ENCODE assay signal across 16 cellular contexts in genomic region chr11:61820174-61820573, GRCh38. TPM values are rescaled to one million over a fixed set of nuclear protein-coding genes. Genes with fewer than 3 reads are reported as not detected.
DNase-seq lines count a peak whose midpoint lies in the region; ATAC-seq, FAIRE-seq and TF ChIP-seq lines count a peak whose summit lies in the region.
"Had no signal": no experiment of that assay in that cellular context is flagged by ENCODE, and none has a peak within 500 bp of the region (broad histone marks: within the 10 kb centered on the region; RNA-seq: fewer than 3 reads in every experiment).

No MANE protein-coding gene starts in this region.

- H2AFZ ChIP-seq in K562 (ENCODE audit: low read depth, low read length) (no peak overlapping the region), hepatocyte (no peak overlapping the region)

- H3K4me2 ChIP-seq in K562 (ENCODE audit: insufficient read depth, low read length) (no peak overlapping the region; the same call in 1 of the 2 replicates), hepatocyte (no peak overlapping the region)

- no peaks in the 10 kb centered on the region for H3K9me3 Mint-ChIP-seq in CD14-positive monocyte
- H3K9me3 Mint-ChIP-seq: neural crest cell had no signal

- TF ChIP-seq POLR2A in K562 (conservative IDR thresholded peaks at IDR 0.05) = no peak

- no peak for TF ChIP-seq RAD21 in K562 (CRISPR knock-in tag; conservative IDR thresholded peaks at IDR 0.05 in 1 of 2, IDR thresholded peaks at IDR 0.05 in 1 of 2)

- H3K9me2 ChIP-seq in hepatocyte (replicated peaks; ENCODE audit: insufficient read depth) = no peaks in the 10 kb centered on the region

- no peaks in the 10 kb centered on the region for H3K9me1 ChIP-seq in K562 (ENCODE audit: control insufficient read depth, insufficient read depth, low read length)

- no peak overlapping the region for H3K9ac ChIP-seq in K562 (ENCODE audit: insufficient read depth in 1 of 2, low read depth in 2 of 2, low read length in 2 of 2)

- CTCF ChIA-PET in K562 (lab: Yijun Ruan, JAX; ENCODE audit: low intra/inter-chr PET ratio) = no interaction called here

- H3K4me3 ChIP-seq in K562 (no peak overlapping the region), hepatocyte (no peak overlapping the region), psoas muscle (no peak overlapping the region)
- H3K4me3 ChIP-seq: cardiac muscle cell had no signal

- TF ChIP-seq EP300 in K562 (IDR thresholded peaks at IDR 0.05; ENCODE audit: low read length) = no peak

- FAIRE-seq in K562 (lab: Jason Lieb, UNC) = peak; percentile 19
- FAIRE-seq: D721Med, TTC549 had no signal

- ATAC-seq in K562 = no peak
- ATAC-seq in psoas muscle = no peak
- ATAC-seq: activated CD8-positive, alpha-beta T cell treated with anti-CD3 and anti-CD28 coated beads, Interleukin-2, amount 10 ng/mL, durations not matched to agents 7 days and 5 days; sciatic nerve had no signal

- no peak overlapping the region for H3K4me3 Mint-ChIP-seq in CD14-positive monocyte
- H3K4me3 Mint-ChIP-seq: activated CD8-positive, alpha-beta T cell treated with anti-CD3 and anti-CD28 coated beads, Interleukin-2, amount 10 ng/mL, durations not matched to agents 7 days and 5 days had no signal

- H3K27me3 ChIP-seq in K562 (ENCODE audit: control insufficient read depth in 2 of 2, insufficient read depth in 2 of 2, low read length in 2 of 2) = no peaks in the 10 kb centered on the region; a peak in 1 of 5 replicates
- no peaks in the 10 kb centered on the region for H3K27me3 ChIP-seq in hepatocyte
- no peaks in the 10 kb centered on the region for H3K27me3 ChIP-seq in psoas muscle (ENCODE audit: insufficient read depth in 3 of 3, low read length in 2 of 3)
- H3K27me3 ChIP-seq: cardiac muscle cell had no signal

- DNase-seq in LHCN-M2 (ENCODE audit: low read depth) (peak; percentile 56), K562 (ENCODE audit: extremely low read depth in 1 of 4, low spot score in 3 of 4) (no peak), hepatocyte (ENCODE audit: low spot score) (no peak), psoas muscle (no peak), CD14-positive monocyte (ENCODE audit: low spot score) (no peak), iPS-NIHi7 (ENCODE audit: extremely low spot score) (no peak)
- no peak for DNase-seq in activated naive CD4-positive, alpha-beta T cell treated with Interleukin-2 at 50 U/mL for 16 hours
- DNase-seq: activated CD8-positive, alpha-beta T cell treated with anti-CD3 and anti-CD28 coated beads, Interleukin-2, amount 10 ng/mL, durations not matched to agents 7 days and 5 days; activated effector memory CD4-positive, alpha-beta T cell treated with anti-CD3 and anti-CD28 coated beads, Interleukin-2, amount 50 U/mL, for 16 hours; stimulated activated naive CD4-positive, alpha-beta T cell treated with Interleukin-2 at 50 U/mL for 16 hours had no signal

- intact Hi-C loops in K562 (cut with micrococcal nuclease) = no loop called here
- intact Hi-C loops in psoas muscle (cut with DNase I) = no loop called here
- intact Hi-C loops in CD14-positive monocyte (cut with micrococcal nuclease) = no loop called here

- TF ChIP-seq CTCF in 22Rv1 (IDR thresholded peaks at IDR 0.05) (no peak), K562 (IDR thresholded peaks at IDR 0.05 in 2 of 3, conservative IDR thresholded peaks at IDR 0.05 in 1 of 3; ENCODE audit: insufficient read depth in 2 of 3, low read depth in 1 of 3, low read length in 3 of 3) (no peak), hepatocyte (IDR thresholded peaks at IDR 0.05; ENCODE audit: poor library complexity) (no peak), psoas muscle (IDR thresholded peaks at IDR 0.05) (no peak), CD14-positive monocyte (IDR thresholded peaks at IDR 0.05) (no peak)

- no TSS peak for BruUV-seq in K562 (replicated peaks; lab: Mats Ljungman, UMichigan)

- peaks cover 33% of the 10 kb centered on the region for H3K79me2 ChIP-seq in K562 (ENCODE audit: control insufficient read depth, insufficient read depth, low read length)
- H3K79me2 ChIP-seq in hepatocyte = peaks cover 17% of the 10 kb centered on the region

- peaks cover 13% of the 10 kb centered on the region for H3K4me1 Mint-ChIP-seq in CD14-positive monocyte

- H3K36me3 ChIP-seq in K562 (ENCODE audit: control insufficient read depth, insufficient read depth, low read length) (peaks cover 11% of the 10 kb centered on the region), hepatocyte (replicated peaks; ENCODE audit: insufficient read depth, low read depth) (no peaks in the 10 kb centered on the region), psoas muscle (ENCODE audit: insufficient read depth in 1 of 2, low read depth in 1 of 2) (no peaks in the 10 kb centered on the region)
- H3K36me3 ChIP-seq: cardiac muscle cell had no signal

- POLR2A ChIA-PET in K562 (lab: Yijun Ruan, JAX) = interaction anchor here (0.7 to 1.5 kb wide), 7 partner anchors 11 to 43 kb away, joined by 3 to 5 read pairs (median 4); no protein-coding TSS in a partner anchor

- H3K27ac ChIP-seq in 22Rv1 = 0 out of 2 replicates have a peak overlapping the region, but pooled peaks have one; percentile 6
- peak overlapping the region; percentile 46; the same call in 1 of the 3 replicates for H3K27ac ChIP-seq in K562 (ENCODE audit: extremely low read depth, low read depth, low read length)
- H3K27ac ChIP-seq in hepatocyte = peak overlapping the region; percentile 75
- no peak overlapping the region for H3K27ac ChIP-seq in psoas muscle
- H3K27ac ChIP-seq: cardiac muscle cell had no signal

- WGBS in K562 (ENCODE audit: insufficient coverage, low coverage, missing lambda C conversion rate) = 58% methylated on average over 2 of the region's 2 CpGs
- WGBS in hepatocyte (ENCODE audit: low lambda C conversion rate, missing lambda C conversion rate) = 94% methylated on average over 2 of the region's 2 CpGs
- WGBS in psoas muscle, 3 donors = 93 to 96% (median 94%) methylated on average over 2 of the region's 2 CpGs

- H3K36me3 Mint-ChIP-seq in CD14-positive monocyte = no peaks in the 10 kb centered on the region

- H4K20me1 ChIP-seq in K562 (replicated peaks; ENCODE audit: control insufficient read depth, insufficient read depth, low read length) = no peaks in the 10 kb centered on the region
- H4K20me1 ChIP-seq in hepatocyte (ENCODE audit: insufficient read depth, poor library complexity, severe bottlenecking) = no peaks in the 10 kb centered on the region

- no peak overlapping the region for H3K27ac Mint-ChIP-seq in CD14-positive monocyte
- H3K27ac Mint-ChIP-seq: activated CD8-positive, alpha-beta T cell treated with anti-CD3 and anti-CD28 coated beads, Interleukin-2, amount 10 ng/mL, durations not matched to agents 7 days and 5 days had no signal

- in situ Hi-C loops in K562 (cut with MboI) = no loop called here

- H3K9me3 ChIP-seq in K562 (replicated peaks; ENCODE audit: control insufficient read depth, insufficient read depth, low read depth, low read length) (no peaks in the 10 kb centered on the region), hepatocyte (ENCODE audit: low read depth) (no peaks in the 10 kb centered on the region), psoas muscle (no peaks in the 10 kb centered on the region)

- H3K4me1 ChIP-seq in K562 (replicated peaks in 1 of 2; ENCODE audit: control insufficient read depth in 2 of 2, insufficient read depth in 2 of 2, low read length in 2 of 2) (peaks cover 18 to 25% of the 10 kb centered on the region in 2 experiments; a peak in 4 of 5 replicates), hepatocyte (ENCODE audit: insufficient read depth) (peaks cover 10% of the 10 kb centered on the region), psoas muscle (peaks cover 9% of the 10 kb centered on the region)

- H3K27me3 Mint-ChIP-seq in CD14-positive monocyte (ENCODE audit: low read depth in 3 of 3) = peaks cover 2 to 7% (median 5%) of the 10 kb centered on the region in 3 donors

RNA-seq across cellular contexts. Expression of gene FADS1, which starts 3.4 kb away (rescaled TPM):
- total RNA-seq in LHCN-M2 (2014; rRNA removed) (65.0 and 83.9 TPM in 2 replicates), K562 (2014; rRNA removed) (250 and 292 TPM in 2 replicates), K562 (2014; rRNA removed; fragmentation: Illumina TruSeq; extraction: Trizol) (367 and 390 TPM in 2 replicates), K562 (2015; rRNA removed; fragmentation: Illumina TruSeq; extraction: Trizol) (353 and 364 TPM in 2 replicates), K562 (2021) (378 and 411 TPM in 2 replicates), hepatocyte (151 and 159 TPM in 2 replicates), psoas muscle (10 to 100 TPM; 13.7 to 93.2 (median 20.6) TPM)
- polyA plus RNA-seq in LHCN-M2 (2012) = 37.1 TPM
- total RNA-seq in K562 (2011; cell fraction: chromatin; rRNA removed; ENCODE audit: low replicate concordance) = 611 and 866 TPM in 2 replicates
- 866 and 894 TPM in 2 replicates for total RNA-seq in K562 (2011; cell fraction: nucleolus; rRNA removed)
- total RNA-seq in K562 (2011; cell fraction: nucleoplasm; rRNA removed) = 825 and 959 TPM in 2 replicates
- polyA plus RNA-seq in K562 (2011; rRNA removed) (747 and 864 TPM in 2 replicates), K562 (2014; fragmentation: Illumina TruSeq; extraction: Trizol) (394 and 457 TPM in 2 replicates), K562 (2014; fragmentation: Nextera tagmentation; extraction: Ambion mirVana) (100 to 1,000 TPM; 110 to 174 TPM), K562 (2014; rRNA removed) (295 and 314 TPM in 2 replicates), hepatocyte (218 and 230 TPM in 2 replicates), psoas muscle (10 to 100 TPM in 2 of 3 donors, 1 to 10 TPM in 1; 8.6 to 70.8 (median 16.9) TPM), CD14-positive monocyte (10 to 100 TPM; 29.2 to 31.8 TPM)
- 1,005 and 1,028 TPM in 2 replicates for polyA plus RNA-seq in K562 (2011; cell fraction: cytosol; rRNA removed)
- 277 and 375 TPM in 2 replicates for polyA plus RNA-seq in K562 (2011; cell fraction: nucleus; rRNA removed)
- polyA plus RNA-seq in K562 (2012) = 228 and 290 TPM in 2 replicates
- polyA minus RNA-seq in K562 (2011; rRNA and poly(A)+ RNA removed) = 571 and 760 TPM in 2 replicates
- 555 and 599 TPM in 2 replicates for polyA minus RNA-seq in K562 (2011; cell fraction: cytosol; rRNA and poly(A)+ RNA removed)
- 280 and 292 TPM in 2 replicates for polyA minus RNA-seq in K562 (2011; cell fraction: nucleus; rRNA and poly(A)+ RNA removed)

RNA-seq across cellular contexts. Expression of gene FADS2, which starts 7.9 kb away (rescaled TPM):
- total RNA-seq in LHCN-M2 (2014; rRNA removed) = 37.1 and 45.5 TPM in 2 replicates
- polyA plus RNA-seq in LHCN-M2 (2012) = 79.0 TPM
- total RNA-seq in K562 (2011; cell fraction: chromatin; rRNA removed; ENCODE audit: low replicate concordance) = 49.3 and 107 TPM in 2 replicates
- 68.6 and 70.4 TPM in 2 replicates for total RNA-seq in K562 (2011; cell fraction: nucleolus; rRNA removed)
- 66.5 and 86.0 TPM in 2 replicates for total RNA-seq in K562 (2011; cell fraction: nucleoplasm; rRNA removed)
- 13.2 and 17.7 TPM in 2 replicates for total RNA-seq in K562 (2014; rRNA removed)
- total RNA-seq in K562 (2014; rRNA removed; fragmentation: Illumina TruSeq; extraction: Trizol) = 14.5 and 16.2 TPM in 2 replicates
- total RNA-seq in K562 (2015; rRNA removed; fragmentation: Illumina TruSeq; extraction: Trizol) = 11.5 and 12.0 TPM in 2 replicates
- total RNA-seq in K562 (2021) = 28.6 and 30.4 TPM in 2 replicates
- polyA plus RNA-seq in K562 (2011; rRNA removed) = 42.8 and 57.1 TPM in 2 replicates
- polyA plus RNA-seq in K562 (2011; cell fraction: cytosol; rRNA removed) = 45.6 and 51.9 TPM in 2 replicates
- polyA plus RNA-seq in K562 (2011; cell fraction: nucleus; rRNA removed) = 34.1 and 48.4 TPM in 2 replicates
- polyA plus RNA-seq in K562 (2012) = 27.8 and 43.6 TPM in 2 replicates
- polyA plus RNA-seq in K562 (2014; fragmentation: Illumina TruSeq; extraction: Trizol) = 33.9 and 39.7 TPM in 2 replicates
- 1 to 10 TPM; 2.9 to 5.3 TPM for polyA plus RNA-seq in K562 (2014; fragmentation: Nextera tagmentation; extraction: Ambion mirVana)
- polyA plus RNA-seq in K562 (2014; rRNA removed) = 23.9 and 27.2 TPM in 2 replicates
- polyA minus RNA-seq in K562 (2011; rRNA and poly(A)+ RNA removed) = 38.9 and 48.8 TPM in 2 replicates
- 21.3 and 32.6 TPM in 2 replicates for polyA minus RNA-seq in K562 (2011; cell fraction: cytosol; rRNA and poly(A)+ RNA removed)
- polyA minus RNA-seq in K562 (2011; cell fraction: nucleus; rRNA and poly(A)+ RNA removed) = 10.5 and 15.2 TPM in 2 replicates
- 256 and 317 TPM in 2 replicates for total RNA-seq in hepatocyte
- polyA plus RNA-seq in hepatocyte = 277 and 356 TPM in 2 replicates
- 1 to 10 TPM; 3.3 to 8.4 (median 6.0) TPM for total RNA-seq in psoas muscle
- 1 to 10 TPM; 2.2 to 5.5 (median 3.6) TPM for polyA plus RNA-seq in psoas muscle
- polyA plus RNA-seq in CD14-positive monocyte = 10 to 100 TPM in 1 of 2 donors, 1 to 10 TPM in 1; 5.1 to 19.9 TPM

RNA-seq across cellular contexts. Expression of gene FEN1, which starts 27.5 kb away (rescaled TPM):
- total RNA-seq in LHCN-M2 (2014; rRNA removed) = 121 and 129 TPM in 2 replicates
- 59.1 TPM for polyA plus RNA-seq in LHCN-M2 (2012)
- 27.9 and 42.4 TPM in 2 replicates for total RNA-seq in K562 (2011; cell fraction: chromatin; rRNA removed; ENCODE audit: low replicate concordance)
- 50.0 and 60.9 TPM in 2 replicates for total RNA-seq in K562 (2011; cell fraction: nucleolus; rRNA removed)
- 37.0 and 43.3 TPM in 2 replicates for total RNA-seq in K562 (2011; cell fraction: nucleoplasm; rRNA removed)
- total RNA-seq in K562 (2014; rRNA removed) = 156 and 172 TPM in 2 replicates
- 130 and 137 TPM in 2 replicates for total RNA-seq in K562 (2014; rRNA removed; fragmentation: Illumina TruSeq; extraction: Trizol)
- 150 and 154 TPM in 2 replicates for total RNA-seq in K562 (2015; rRNA removed; fragmentation: Illumina TruSeq; extraction: Trizol)
- total RNA-seq in K562 (2021) = 140 and 150 TPM in 2 replicates
- 91.3 and 124 TPM in 2 replicates for polyA plus RNA-seq in K562 (2011; rRNA removed)
- 83.9 and 106 TPM in 2 replicates for polyA plus RNA-seq in K562 (2011; cell fraction: cytosol; rRNA removed)
- polyA plus RNA-seq in K562 (2011; cell fraction: nucleus; rRNA removed) = 28.7 and 36.3 TPM in 2 replicates
- polyA plus RNA-seq in K562 (2012) = 122 and 124 TPM in 2 replicates
- 138 and 146 TPM in 2 replicates for polyA plus RNA-seq in K562 (2014; fragmentation: Illumina TruSeq; extraction: Trizol)
- polyA plus RNA-seq in K562 (2014; fragmentation: Nextera tagmentation; extraction: Ambion mirVana) = 10 to 100 TPM; 58.1 to 86.8 TPM
- 132 and 136 TPM in 2 replicates for polyA plus RNA-seq in K562 (2014; rRNA removed)
- 77.5 and 111 TPM in 2 replicates for polyA minus RNA-seq in K562 (2011; rRNA and poly(A)+ RNA removed)
- polyA minus RNA-seq in K562 (2011; cell fraction: cytosol; rRNA and poly(A)+ RNA removed) = 54.2 and 76.3 TPM in 2 replicates
- polyA minus RNA-seq in K562 (2011; cell fraction: nucleus; rRNA and poly(A)+ RNA removed) = 29.8 and 34.1 TPM in 2 replicates
- total RNA-seq in hepatocyte = 14.2 and 15.4 TPM in 2 replicates
- 13.6 and 21.0 TPM in 2 replicates for polyA plus RNA-seq in hepatocyte
- 10 to 100 TPM in 2 of 4 donors, 1 to 10 TPM in 2; 5.7 to 10.5 (median 8.5) TPM for total RNA-seq in psoas muscle
- 10 to 100 TPM; 10.3 to 30.3 (median 17.1) TPM for polyA plus RNA-seq in psoas muscle
- 1 to 10 TPM; 4.3 to 6.4 TPM for polyA plus RNA-seq in CD14-positive monocyte

RNA-seq across cellular contexts. Expression of gene TMEM258, which starts 27.8 kb away (rescaled TPM):
- 46.0 and 58.6 TPM in 2 replicates for total RNA-seq in LHCN-M2 (2014; rRNA removed)
- 397 TPM for polyA plus RNA-seq in LHCN-M2 (2012)
- total RNA-seq in K562 (2011; cell fraction: chromatin; rRNA removed; ENCODE audit: low replicate concordance) = 88.0 and 142 TPM in 2 replicates
- 195 and 216 TPM in 2 replicates for total RNA-seq in K562 (2011; cell fraction: nucleolus; rRNA removed)
- total RNA-seq in K562 (2011; cell fraction: nucleoplasm; rRNA removed) = 192 and 237 TPM in 2 replicates
- total RNA-seq in K562 (2014; rRNA removed) = 97.2 and 153 TPM in 2 replicates
- 227 and 239 TPM in 2 replicates for total RNA-seq in K562 (2014; rRNA removed; fragmentation: Illumina TruSeq; extraction: Trizol)
- total RNA-seq in K562 (2015; rRNA removed; fragmentation: Illumina TruSeq; extraction: Trizol) = 221 and 231 TPM in 2 replicates
- total RNA-seq in K562 (2021) = 168 and 200 TPM in 2 replicates
- polyA plus RNA-seq in K562 (2011; rRNA removed) = 630 and 713 TPM in 2 replicates
- 728 and 1,027 TPM in 2 replicates for polyA plus RNA-seq in K562 (2011; cell fraction: cytosol; rRNA removed)
- 254 and 417 TPM in 2 replicates for polyA plus RNA-seq in K562 (2011; cell fraction: nucleus; rRNA removed)
- polyA plus RNA-seq in K562 (2012) = 426 and 696 TPM in 2 replicates
- 213 and 256 TPM in 2 replicates for polyA plus RNA-seq in K562 (2014; fragmentation: Illumina TruSeq; extraction: Trizol)
- 100 to 1,000 TPM; 794 to 856 TPM for polyA plus RNA-seq in K562 (2014; fragmentation: Nextera tagmentation; extraction: Ambion mirVana)
- 199 and 268 TPM in 2 replicates for polyA plus RNA-seq in K562 (2014; rRNA removed)
- polyA minus RNA-seq in K562 (2011; rRNA and poly(A)+ RNA removed) = 155 and 167 TPM in 2 replicates
- polyA minus RNA-seq in K562 (2011; cell fraction: cytosol; rRNA and poly(A)+ RNA removed) = 111 and 157 TPM in 2 replicates
- polyA minus RNA-seq in K562 (2011; cell fraction: nucleus; rRNA and poly(A)+ RNA removed) = 46.0 and 84.9 TPM in 2 replicates
- 64.7 and 90.9 TPM in 2 replicates for total RNA-seq in hepatocyte
- polyA plus RNA-seq in hepatocyte = 253 and 255 TPM in 2 replicates
- total RNA-seq in psoas muscle = 10 to 100 TPM; 76.0 to 93.2 (median 80.9) TPM
- polyA plus RNA-seq in psoas muscle = 100 to 1,000 TPM; 152 to 177 (median 159) TPM
- 100 to 1,000 TPM; 220 to 224 TPM for polyA plus RNA-seq in CD14-positive monocyte
